In the genomic region with DNA sequence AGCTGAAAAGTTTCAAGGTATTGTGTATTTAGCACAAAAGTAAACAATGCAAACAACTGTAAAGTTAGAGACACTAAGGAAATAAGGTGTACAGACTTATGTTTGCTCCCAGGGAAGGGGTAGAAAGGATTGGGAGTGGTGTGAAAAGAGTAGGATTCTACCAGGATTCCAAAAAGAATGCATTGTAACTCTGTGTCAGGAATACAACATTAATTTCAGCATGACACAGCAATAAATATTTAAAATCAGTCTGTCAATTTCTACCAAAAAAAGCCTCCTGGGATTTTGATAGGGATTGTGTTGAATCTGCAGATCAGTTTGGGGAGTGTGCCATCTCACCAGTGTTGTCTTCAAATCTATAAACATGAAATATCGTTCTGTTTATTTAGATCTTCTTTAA, we compare ENCODE assay signal across 20 cellular contexts.
DNase-seq lines count a peak whose midpoint lies in the region; ATAC-seq and TF ChIP-seq lines count a peak whose summit lies in the region.
"Had no signal": no experiment of that assay in that cellular context is flagged by ENCODE, and none has a peak within 500 bp of the region (broad histone marks: within the 10 kb centered on the region; RNA-seq: fewer than 3 reads in every experiment).

No MANE protein-coding gene starts in this region.

- H2AFZ ChIP-seq in MM.1S (ENCODE audit: low read length), result peak overlapping the region; percentile 7; the same call in 1 of the 2 replicates

- peak overlapping the region; percentile 40 for H3K27ac Mint-ChIP-seq in activated CD4-positive, alpha-beta T cell treated with anti-CD3 and anti-CD28 coated beads, Interleukin-2, amount 10 ng/mL, durations not matched to agents 24 days and 14 days
- H3K27ac Mint-ChIP-seq in activated CD4-positive, alpha-beta T cell treated with anti-CD3 and anti-CD28 coated beads, Interleukin-2, amount 10 ng/mL, durations not matched to agents 7 days and 5 days, result no peak overlapping the region
- peak overlapping the region; percentile 98 for H3K27ac Mint-ChIP-seq in chondrocyte (ENCODE audit: unreplicated experiment)
- H3K27ac Mint-ChIP-seq in WTC11, result no peak overlapping the region
- H3K27ac Mint-ChIP-seq: activated naive CD8-positive, alpha-beta T cell treated with anti-CD3 and anti-CD28 coated beads, Interleukin-2, amount 10 ng/mL, durations not matched to agents 7 days and 5 days; endodermal cell; memory B cell had no signal

- H3K9ac ChIP-seq in MM.1S (ENCODE audit: low read length) (peak overlapping the region; percentile 13; the same call in 1 of the 2 replicates), skeletal muscle satellite cell (ENCODE audit: low read depth, low read length) (peak overlapping the region; percentile 60)

- TF ChIP-seq CTCF in MM.1S (IDR thresholded peaks at IDR 0.05; ENCODE audit: low read length), result no peak
- TF ChIP-seq CTCF in chondrocyte (IDR thresholded peaks at IDR 0.05), result no peak
- no peak for TF ChIP-seq CTCF in WTC11 (IDR thresholded peaks at IDR 0.05)

- H3K36me3 Mint-ChIP-seq in activated CD4-positive, alpha-beta T cell treated with anti-CD3 and anti-CD28 coated beads, Interleukin-2, amount 10 ng/mL, durations not matched to agents 24 days and 14 days (ENCODE audit: low read depth), result no peaks in the 10 kb centered on the region
- H3K36me3 Mint-ChIP-seq in activated CD4-positive, alpha-beta T cell treated with anti-CD3 and anti-CD28 coated beads, Interleukin-2, amount 10 ng/mL, durations not matched to agents 7 days and 5 days (ENCODE audit: low read depth), result no peaks in the 10 kb centered on the region
- H3K36me3 Mint-ChIP-seq in chondrocyte (ENCODE audit: low read depth) (no peaks in the 10 kb centered on the region), WTC11 (no peaks in the 10 kb centered on the region)
- H3K36me3 Mint-ChIP-seq: activated naive CD8-positive, alpha-beta T cell treated with anti-CD3 and anti-CD28 coated beads, Interleukin-2, amount 10 ng/mL, durations not matched to agents 7 days and 5 days had no signal

- no peaks in the 10 kb centered on the region for H4K20me1 ChIP-seq in MM.1S (ENCODE audit: insufficient read depth, low read length)
- H4K20me1 ChIP-seq: BLaER1 treated with 17β-estradiol and CSF1 and Interleukin-3, amounts not matched to agents 10 nM and 100 nM had no signal

- peaks cover 13% of the 10 kb centered on the region for H3F3A ChIP-seq in MM.1S (ENCODE audit: insufficient read depth, low read length)

- H3K4me3 ChIP-seq in MM.1S (ENCODE audit: low read length) (0 out of 2 replicates have a peak overlapping the region, but pooled peaks have one; percentile 3), skeletal muscle satellite cell (ENCODE audit: low read length) (peak overlapping the region; percentile 51)

- H3K27me3 ChIP-seq in MM.1S (replicated peaks; ENCODE audit: insufficient read depth, low read length) (no peaks in the 10 kb centered on the region), skeletal muscle satellite cell (ENCODE audit: control insufficient read depth, insufficient read depth, low read length) (no peaks in the 10 kb centered on the region)
- H3K27me3 ChIP-seq: BLaER1 treated with 17β-estradiol and CSF1 and Interleukin-3, amounts not matched to agents 10 nM and 100 nM; MG63 had no signal

- peaks cover 9% of the 10 kb centered on the region for H3K4me1 Mint-ChIP-seq in activated CD4-positive, alpha-beta T cell treated with anti-CD3 and anti-CD28 coated beads, Interleukin-2, amount 10 ng/mL, durations not matched to agents 24 days and 14 days
- no peaks in the 10 kb centered on the region for H3K4me1 Mint-ChIP-seq in activated CD4-positive, alpha-beta T cell treated with anti-CD3 and anti-CD28 coated beads, Interleukin-2, amount 10 ng/mL, durations not matched to agents 7 days and 5 days
- peaks cover 73% of the 10 kb centered on the region for H3K4me1 Mint-ChIP-seq in chondrocyte (ENCODE audit: low read depth)
- H3K4me1 Mint-ChIP-seq in WTC11, result no peaks in the 10 kb centered on the region
- H3K4me1 Mint-ChIP-seq: endodermal cell had no signal

- H3K9me3 ChIP-seq in MM.1S (replicated peaks; ENCODE audit: insufficient read depth, low read length) (no peaks in the 10 kb centered on the region), skeletal muscle satellite cell (replicated peaks; ENCODE audit: low read length) (no peaks in the 10 kb centered on the region)

- H3K79me2 ChIP-seq in MM.1S (ENCODE audit: low read length), result no peaks in the 10 kb centered on the region

- peak overlapping the region; percentile 95 for H3K27ac ChIP-seq in MM.1S (ENCODE audit: low read length)

- H3K9me2 ChIP-seq in MM.1S (replicated peaks; ENCODE audit: insufficient read depth, low read length), result no peaks in the 10 kb centered on the region

- H3K27me3 Mint-ChIP-seq in activated CD4-positive, alpha-beta T cell treated with anti-CD3 and anti-CD28 coated beads, Interleukin-2, amount 10 ng/mL, durations not matched to agents 24 days and 14 days, result no peaks in the 10 kb centered on the region
- H3K27me3 Mint-ChIP-seq in activated CD4-positive, alpha-beta T cell treated with anti-CD3 and anti-CD28 coated beads, Interleukin-2, amount 10 ng/mL, durations not matched to agents 7 days and 5 days, result no peaks in the 10 kb centered on the region
- no peaks in the 10 kb centered on the region for H3K27me3 Mint-ChIP-seq in chondrocyte (ENCODE audit: low read depth)
- H3K27me3 Mint-ChIP-seq in WTC11 (ENCODE audit: low read depth), result no peaks in the 10 kb centered on the region
- H3K27me3 Mint-ChIP-seq: activated naive CD8-positive, alpha-beta T cell treated with anti-CD3 and anti-CD28 coated beads, Interleukin-2, amount 10 ng/mL, durations not matched to agents 7 days and 5 days; central memory CD8-positive, alpha-beta T cell; memory B cell had no signal

- CTCF ChIA-PET in activated CD4-positive, alpha-beta T cell treated with anti-CD3 and anti-CD28 coated beads, Interleukin-2, amount 10 ng/mL, durations not matched to agents 7 days and 5 days (lab: Charles Lee), result interaction anchor here (0.6 kb wide), 1 partner anchor 253 kb away, joined by 3 read pairs; no protein-coding TSS in a partner anchor
- CTCF ChIA-PET in WTC11 (lab: Charles Lee), result no interaction called here

- DNase-seq in activated CD4-positive, alpha-beta T cell treated with anti-CD3 and anti-CD28 coated beads, Interleukin-2, amount 10 ng/mL, durations not matched to agents 24 days and 14 days, result no peak
- DNase-seq in activated CD4-positive, alpha-beta T cell treated with anti-CD3 and anti-CD28 coated beads, Interleukin-2, amount 10 ng/mL, durations not matched to agents 7 days and 5 days, result no peak
- DNase-seq in MM.1S (no peak), chondrocyte (ENCODE audit: low spot score) (no peak), NCI-H1048 (lab: John Stamatoyannopoulos, UW) (no peak), WTC11 (ENCODE audit: low spot score) (no peak)
- no peak for DNase-seq in stimulated activated CD4-positive, alpha-beta T cell treated with anti-CD3 and anti-CD28 coated beads, Interleukin-2, amount 100 ng/mL, for 48 hours
- DNase-seq: 8988T; activated naive CD8-positive, alpha-beta T cell treated with anti-CD3 and anti-CD28 coated beads, Interleukin-2, amount 10 ng/mL, durations not matched to agents 7 days and 5 days; DMS53; endodermal cell; NCI-H1694 treated with DMSO at 0.1 percent for 48 hours; NCI-H446 treated with DMSO at 0.1 percent for 48 hours; SIG-M5 had no signal

- intact Hi-C loops in activated CD4-positive, alpha-beta T cell treated with anti-CD3 and anti-CD28 coated beads, Interleukin-2, amount 10 ng/mL, durations not matched to agents 24 days and 14 days (cut with micrococcal nuclease), result loop anchor here (1.0 kb wide), 1 partner anchor 47 kb away; no protein-coding TSS in a partner anchor

- H3K4me1 ChIP-seq in MM.1S (ENCODE audit: low read length) (peaks cover 43% of the 10 kb centered on the region), skeletal muscle satellite cell (ENCODE audit: control insufficient read depth, insufficient read depth, low read length) (peaks cover 38% of the 10 kb centered on the region)

- H3K36me3 ChIP-seq in MM.1S (replicated peaks; ENCODE audit: insufficient read depth, low read length) (no peaks in the 10 kb centered on the region), skeletal muscle satellite cell (ENCODE audit: insufficient read depth, low read length) (no peaks in the 10 kb centered on the region)
- H3K36me3 ChIP-seq: BLaER1 treated with 17β-estradiol and CSF1 and Interleukin-3, amounts not matched to agents 10 nM and 100 nM; MG63 had no signal

- H3K4me2 ChIP-seq in MM.1S (ENCODE audit: low read depth, low read length) (peak overlapping the region; percentile 79), skeletal muscle satellite cell (ENCODE audit: low read length) (peak overlapping the region; percentile 71)

- POLR2A ChIA-PET in activated CD4-positive, alpha-beta T cell treated with anti-CD3 and anti-CD28 coated beads, Interleukin-2, amount 10 ng/mL, durations not matched to agents 7 days and 5 days (lab: Charles Lee), result no interaction called here
- POLR2A ChIA-PET in WTC11 (lab: Charles Lee), result no interaction called here

- H3K4me3 Mint-ChIP-seq in activated CD4-positive, alpha-beta T cell treated with anti-CD3 and anti-CD28 coated beads, Interleukin-2, amount 10 ng/mL, durations not matched to agents 24 days and 14 days, result no peak overlapping the region
- no peak overlapping the region for H3K4me3 Mint-ChIP-seq in activated CD4-positive, alpha-beta T cell treated with anti-CD3 and anti-CD28 coated beads, Interleukin-2, amount 10 ng/mL, durations not matched to agents 7 days and 5 days
- H3K4me3 Mint-ChIP-seq in chondrocyte (ENCODE audit: unreplicated experiment) (peak overlapping the region; percentile 64), WTC11 (no peak overlapping the region)
- H3K4me3 Mint-ChIP-seq: activated naive CD8-positive, alpha-beta T cell treated with anti-CD3 and anti-CD28 coated beads, Interleukin-2, amount 10 ng/mL, durations not matched to agents 7 days and 5 days; central memory CD8-positive, alpha-beta T cell; endodermal cell; neural crest cell had no signal

- no peaks in the 10 kb centered on the region for H3K9me3 Mint-ChIP-seq in activated CD4-positive, alpha-beta T cell treated with anti-CD3 and anti-CD28 coated beads, Interleukin-2, amount 10 ng/mL, durations not matched to agents 24 days and 14 days
- no peaks in the 10 kb centered on the region for H3K9me3 Mint-ChIP-seq in activated CD4-positive, alpha-beta T cell treated with anti-CD3 and anti-CD28 coated beads, Interleukin-2, amount 10 ng/mL, durations not matched to agents 7 days and 5 days
- H3K9me3 Mint-ChIP-seq in chondrocyte (ENCODE audit: low read depth), result peaks cover 7% of the 10 kb centered on the region
- no peaks in the 10 kb centered on the region for H3K9me3 Mint-ChIP-seq in WTC11
- H3K9me3 Mint-ChIP-seq: activated naive CD8-positive, alpha-beta T cell treated with anti-CD3 and anti-CD28 coated beads, Interleukin-2, amount 10 ng/mL, durations not matched to agents 7 days and 5 days; central memory CD8-positive, alpha-beta T cell; endodermal cell had no signal

- ATAC-seq in WTC11, result no peak

TF ChIP-seq in WTC11, 78 proteins besides CTCF, POLR2A, EP300 and RAD21 (continues in another document):
- TF ChIP-seq EMX1 (CRISPR knock-in tag; IDR thresholded peaks at IDR 0.05), result no peak
- no peak for TF ChIP-seq HMGA2 (CRISPR knock-in tag; IDR thresholded peaks at IDR 0.05)

Comparison
In these comparisons a context has a peak if more than half of its experiments do, and no peak if none do; other contexts are left out.
1. H3K27ac Mint-ChIP-seq: peak in activated CD4-positive, alpha-beta T cell treated with anti-CD3 and anti-CD28 coated beads, Interleukin-2, amount 10 ng/mL, durations not matched to agents 24 days and 14 days (single experiment) and chondrocyte (single experiment); none in activated CD4-positive, alpha-beta T cell treated with anti-CD3 and anti-CD28 coated beads, Interleukin-2, amount 10 ng/mL, durations not matched to agents 7 days and 5 days (single experiment) and WTC11 (single experiment).